In genomic region chr22:30390974-30391691, GRCh38 we compare ENCODE assay signal across 8 cellular contexts. TPM values are rescaled to one million over a fixed set of nuclear protein-coding genes. Genes with fewer than 3 reads are reported as not detected.
DNase-seq lines count a peak whose midpoint lies in the region; ATAC-seq and TF ChIP-seq lines count a peak whose summit lies in the region.

No MANE protein-coding gene starts in this region.

- peaks cover 1 to 3% of the 10 kb centered on the region in 2 donors for H3K4me1 ChIP-seq in breast epithelium

- peak overlapping the region; percentile 78; the same call in 1 of the 2 replicates for H3K27ac Mint-ChIP-seq in WTC11

- H3K36me3 Mint-ChIP-seq in WTC11 = peaks cover 5% of the 10 kb centered on the region

- peaks cover 28% of the 10 kb centered on the region for H3K4me1 Mint-ChIP-seq in WTC11

- peaks cover 0 to 3% of the 10 kb centered on the region in 2 donors for H3K9me3 ChIP-seq in breast epithelium

- H3K27me3 ChIP-seq in breast epithelium = no peaks in the 10 kb centered on the region

- intact Hi-C loops in breast epithelium (cut with DNase I; ENCODE audit: low total_unique reads) = loop anchor here (1.0 kb wide), 1 partner anchor 103 kb away; no protein-coding TSS in a partner anchor
- intact Hi-C loops in left colon (cut with DNase I, micrococcal nuclease) = loop anchor here in 1 of 2 donors (10.0 kb wide), 1 partner anchor 94 kb away; no protein-coding TSS in a partner anchor

- CTCF ChIA-PET in WTC11 (lab: Charles Lee) = interaction anchor here (0.6 to 8.0 kb wide), 7 partner anchors 8 to 1112 kb away, joined by 3 to 149 read pairs (median 5); partner anchors contain the start of genes CASTOR1 and MTFP1

- TF ChIP-seq POLR2A in breast epithelium (IDR thresholded peaks at IDR 0.05) = no peak

- DNase-seq in NCI-H2227 (lab: John Stamatoyannopoulos, UW; ENCODE audit: unreplicated experiment) = peak; percentile 54
- DNase-seq in NCI-H2227 treated with DMSO at 0.1 percent for 48 hours (lab: John Stamatoyannopoulos, UW) = no peak
- DNase-seq in NCI-H146 (lab: John Stamatoyannopoulos, UW) = peak; percentile 71
- peak; percentile 66 for DNase-seq in WTC11 (ENCODE audit: low spot score)
- DNase-seq in breast epithelium (ENCODE audit: low spot score in 2 of 2) = peak; percentile 67 to 80
- DNase-seq in left colon = peak; percentile 52 to 87
- peak; percentile 48 to 76 (median 68) for DNase-seq in stimulated activated CD4-positive, alpha-beta T cell treated with anti-CD3 and anti-CD28 coated beads, TNF-alpha, amount 100 ng/mL, for 24 hours (ENCODE audit: low read depth in 3 of 3)

- H3K36me3 ChIP-seq in breast epithelium = no peaks in the 10 kb centered on the region

- H3K27me3 Mint-ChIP-seq in WTC11 (ENCODE audit: low read depth) = peaks cover 32% of the 10 kb centered on the region

- ATAC-seq in WTC11 = 0 out of 2 replicates have a peak, but pooled peaks have one; percentile 4
- ATAC-seq in left colon = peak; percentile 66
- ATAC-seq in GM18867 (IDR thresholded peaks at IDR 0.05; ENCODE audit: unreplicated experiment) = no peak

- no peak overlapping the region for H3K27ac ChIP-seq in breast epithelium

- TF ChIP-seq CTCF in WTC11 (IDR thresholded peaks at IDR 0.05) = peak; percentile 42; the same call in 1 of the 2 replicates
- TF ChIP-seq CTCF in breast epithelium (IDR thresholded peaks at IDR 0.05) = peak; percentile 75 to 89 (median 76)

- no peak overlapping the region for H3K4me3 ChIP-seq in breast epithelium

- H3K9me3 Mint-ChIP-seq in WTC11 = peaks cover 14% of the 10 kb centered on the region

- H3K4me3 Mint-ChIP-seq in WTC11 = no peak overlapping the region

- POLR2A ChIA-PET in WTC11 (lab: Charles Lee) = interaction anchor here (1.1 kb wide), 1 partner anchor 35 kb away, joined by 3 read pairs; no protein-coding TSS in a partner anchor

TF ChIP-seq in WTC11, 78 proteins besides CTCF, POLR2A, EP300 and RAD21:
- TF ChIP-seq JAZF1 (CRISPR knock-in tag; IDR thresholded peaks at IDR 0.05) (no peak), ZNF138 (CRISPR knock-in tag; conservative IDR thresholded peaks at IDR 0.05) (no peak), TEAD4 (CRISPR knock-in tag; IDR thresholded peaks at IDR 0.05) (0 out of 2 replicates have a peak, but pooled peaks have one; percentile 26), USF1 (CRISPR knock-in tag; IDR thresholded peaks at IDR 0.05) (peak; percentile 28; the same call in 1 of the 2 replicates), MAX (CRISPR knock-in tag; IDR thresholded peaks at IDR 0.05) (peak; percentile 70; the same call in 1 of the 2 replicates), TEAD1 (CRISPR knock-in tag; IDR thresholded peaks at IDR 0.05) (peak; percentile 63; the same call in 1 of the 2 replicates), USF2 (CRISPR knock-in tag; IDR thresholded peaks at IDR 0.05) (0 out of 2 replicates have a peak, but pooled peaks have one; percentile 9), GABPB1 (CRISPR knock-in tag; IDR thresholded peaks at IDR 0.05) (peak; percentile 37; the same call in 1 of the 2 replicates), RELA (CRISPR knock-in tag; IDR thresholded peaks at IDR 0.05; ENCODE audit: borderline replicate concordance) (no peak), FOXP4 (CRISPR knock-in tag; IDR thresholded peaks at IDR 0.05) (no peak), KAT7 (CRISPR knock-in tag; IDR thresholded peaks at IDR 0.05; ENCODE audit: borderline replicate concordance) (no peak), TCF7 (CRISPR knock-in tag; IDR thresholded peaks at IDR 0.05; ENCODE audit: low read depth) (no peak), ZNF232 (CRISPR knock-in tag; IDR thresholded peaks at IDR 0.05) (no peak)

RNA-seq across cellular contexts. Expression of gene RNF215, which starts 3.9 kb away (rescaled TPM):
- total RNA-seq in WTC11 (2021) (25.4 to 28.6 TPM (median 27.6 TPM) in 3 replicates), breast epithelium (10 to 100 TPM; 13.3 to 15.4 (median 14.0) TPM), left colon (1 to 10 TPM; 8.7 to 9.5 TPM)

RNA-seq across cellular contexts. Expression of gene SEC14L2, which starts 5.7 kb away (rescaled TPM):
- total RNA-seq in WTC11 (2021) = 2.4 to 3.9 TPM (median 3.9 TPM) in 3 replicates
- total RNA-seq in breast epithelium = 10 to 100 TPM in 2 of 3 donors, 1 to 10 TPM in 1; 5.3 to 45.7 (median 29.5) TPM
- total RNA-seq in left colon = 1 to 10 TPM; 4.6 to 5.2 TPM

RNA-seq across cellular contexts. Expression of gene CCDC157, which starts 34.3 kb away (rescaled TPM):
- 3.8 to 6.5 TPM (median 4.2 TPM) in 3 replicates for total RNA-seq in WTC11 (2021)
- total RNA-seq in breast epithelium = 1 to 10 TPM; 2.6 to 7.5 (median 6.6) TPM
- total RNA-seq in left colon = 1 to 10 TPM; 1.6 to 2.3 TPM

RNA-seq across cellular contexts. Expression of gene MTFP1, which starts 34.4 kb away (rescaled TPM):
- total RNA-seq in WTC11 (2021) (75.0 to 78.7 TPM (median 75.5 TPM) in 3 replicates), breast epithelium (10 to 100 TPM in 2 of 3 donors, 1 to 10 TPM in 1; 2.9 to 16.7 (median 14.4) TPM), left colon (10 to 100 TPM; 23.1 to 34.9 TPM)

RNA-seq across cellular contexts. Expression of gene SF3A1, which starts 34.4 kb away (rescaled TPM):
- total RNA-seq in WTC11 (2021) = 214 to 272 TPM (median 227 TPM) in 3 replicates
- 10 to 100 TPM; 47.7 to 68.6 (median 47.9) TPM for total RNA-seq in breast epithelium
- 100 to 1,000 TPM; 134 to 146 TPM for total RNA-seq in left colon
